ENCODE assay signal across 9 cellular contexts in genomic region chr13:41463823-41464602, GRCh38. TPM values are rescaled to one million over a fixed set of nuclear protein-coding genes. Genes with fewer than 3 reads are reported as not detected.
DNase-seq lines count a peak whose midpoint lies in the region; ATAC-seq and TF ChIP-seq lines count a peak whose summit lies in the region.
"Had no signal": no experiment of that assay in that cellular context is flagged by ENCODE, and none has a peak within 500 bp of the region (broad histone marks: within the 10 kb centered on the region; RNA-seq: fewer than 3 reads in every experiment).

No MANE protein-coding gene starts in this region.

- TF ChIP-seq CTCF in GM06990 (IDR thresholded peaks at IDR 0.05; ENCODE audit: insufficient read depth, low read length, poor library complexity, severe bottlenecking) (no peak), activated B cell treated with CpG ODN at 0.5 μM for 24 hours (IDR thresholded peaks at IDR 0.05) (no peak), osteocyte (IDR thresholded peaks at IDR 0.05) (no peak)

- H3K4me3 Mint-ChIP-seq in activated B cell treated with CpG ODN at 0.5 μM for 24 hours: peak overlapping the region; percentile 50
- no peak overlapping the region for H3K4me3 Mint-ChIP-seq in osteocyte (ENCODE audit: unreplicated experiment)
- H3K4me3 Mint-ChIP-seq: nephron had no signal

- H3K27me3 Mint-ChIP-seq in activated B cell treated with CpG ODN at 0.5 μM for 24 hours: peaks cover 13% of the 10 kb centered on the region
- peaks cover 38% of the 10 kb centered on the region for H3K27me3 Mint-ChIP-seq in osteocyte (ENCODE audit: unreplicated experiment)

- CTCF ChIA-PET in activated B cell treated with CpG ODN at 0.5 μM for 24 hours (lab: Charles Lee): no interaction called here

- H3K27ac Mint-ChIP-seq in activated B cell treated with CpG ODN at 0.5 μM for 24 hours: peak overlapping the region; percentile 86
- no peak overlapping the region for H3K27ac Mint-ChIP-seq in osteocyte (ENCODE audit: unreplicated experiment)
- H3K27ac Mint-ChIP-seq: nephron had no signal

- intact Hi-C loops in activated B cell treated with CpG ODN at 0.5 μM for 24 hours (cut with micrococcal nuclease): loop anchor here (2.0 to 10.0 kb wide), 4 partner anchors 29 to 269 kb away; partner anchors contain the start of genes KBTBD7 and NAA16

- H3K36me3 ChIP-seq in GM06990 (ENCODE audit: control insufficient read depth, insufficient read depth, low read length): no peaks in the 10 kb centered on the region

- peak; percentile 60 for DNase-seq in GM06990 (ENCODE audit: extremely low read depth, insufficient read length)
- no peak for DNase-seq in activated B cell treated with CpG ODN at 0.5 μM for 24 hours
- no peak for DNase-seq in osteocyte (ENCODE audit: extremely low spot score, unreplicated experiment)
- DNase-seq in NCI-H146 treated with DMSO at 0.1 percent for 48 hours (lab: John Stamatoyannopoulos, UW; ENCODE audit: unreplicated experiment): no peak
- DNase-seq in mesenteric fat pad (ENCODE audit: low spot score): no peak

- H3K9me3 Mint-ChIP-seq in activated B cell treated with CpG ODN at 0.5 μM for 24 hours (no peaks in the 10 kb centered on the region), osteocyte (ENCODE audit: unreplicated experiment) (no peaks in the 10 kb centered on the region)
- H3K9me3 Mint-ChIP-seq: nephron had no signal

- H3K4me3 ChIP-seq in GM06990 (replicated peaks; ENCODE audit: low read depth, low read length): no peak overlapping the region

- peaks cover 3% of the 10 kb centered on the region for H3K36me3 Mint-ChIP-seq in activated B cell treated with CpG ODN at 0.5 μM for 24 hours (ENCODE audit: low read depth)
- no peaks in the 10 kb centered on the region for H3K36me3 Mint-ChIP-seq in osteocyte (ENCODE audit: unreplicated experiment)

- POLR2A ChIA-PET in activated B cell treated with CpG ODN at 0.5 μM for 24 hours (lab: Charles Lee): interaction anchor here (0.8 to 2.3 kb wide), 2 partner anchors 28 to 32 kb away, joined by 3 to 13 read pairs; no protein-coding TSS in a partner anchor

- H3K27me3 ChIP-seq in GM06990 (replicated peaks; ENCODE audit: control insufficient read depth, insufficient read depth, low read length) (no peaks in the 10 kb centered on the region), layer of hippocampus (ENCODE audit: control insufficient read depth, insufficient read depth, low read length) (no peaks in the 10 kb centered on the region)

- H3K4me1 Mint-ChIP-seq in activated B cell treated with CpG ODN at 0.5 μM for 24 hours: peaks cover 62% of the 10 kb centered on the region
- H3K4me1 Mint-ChIP-seq in osteocyte (ENCODE audit: unreplicated experiment): no peaks in the 10 kb centered on the region

- peak overlapping the region; percentile 48 for H3K27ac ChIP-seq in layer of hippocampus (ENCODE audit: low read depth, low read length)

- ATAC-seq in HG02642 (IDR thresholded peaks at IDR 0.05; ENCODE audit: poor library complexity, unreplicated experiment) (peak; percentile 59), activated B cell treated with CpG ODN at 0.5 μM for 24 hours (ENCODE audit: low read depth) (peak; percentile 45), HG03565 (IDR thresholded peaks at IDR 0.05; ENCODE audit: unreplicated experiment) (no peak)

RNA-seq across cellular contexts. Expression of gene RGCC, which starts 6.7 kb away (rescaled TPM):
- total RNA-seq in activated B cell treated with CpG ODN at 0.5 μM for 24 hours: 2.4 and 2.7 TPM in 2 replicates
- 1.3 and 1.6 TPM in 2 replicates for total RNA-seq in osteocyte
- total RNA-seq in mesenteric fat pad: 205 TPM

Comparison
In these comparisons a context has a peak if more than half of its experiments do, and no peak if none do; other contexts are left out.
1. RNA of gene RGCC, which starts 6.7 kb away (total RNA-seq): 205 TPM in mesenteric fat pad (single experiment); 2.4 to 2.7 TPM in activated B cell treated with CpG ODN at 0.5 μM for 24 hours and 1.3 to 1.6 TPM in osteocyte; every median in the first group is over 10 times any median in the second.